ENCODE assay signal across 14 cellular contexts in the genomic region with DNA sequence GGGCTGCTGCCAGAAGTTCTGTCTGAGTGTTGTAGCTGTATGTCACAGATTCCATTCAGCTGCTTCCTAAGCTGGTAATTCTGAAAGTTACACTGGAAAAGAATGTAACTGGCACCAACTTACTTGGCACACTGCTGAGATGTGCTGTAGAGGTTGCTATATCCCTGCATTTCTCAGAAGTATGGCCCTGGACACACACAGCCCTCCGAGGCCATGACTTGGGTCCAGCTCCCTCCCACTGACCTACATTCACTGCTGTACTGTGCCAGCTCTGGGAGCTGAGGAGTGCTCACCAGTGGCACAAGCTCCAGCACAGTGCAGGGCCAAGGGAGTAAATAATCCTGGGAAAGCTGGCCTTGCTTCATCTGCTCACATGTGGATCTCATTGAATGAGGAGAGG. TPM values are rescaled to one million over a fixed set of nuclear protein-coding genes. Genes with fewer than 3 reads are reported as not detected.
A peak's percentile ranks its signal among the peaks of the same experiment; 100 is the strongest.
DNase-seq lines count a peak whose midpoint lies in the region; ATAC-seq and TF ChIP-seq lines count a peak whose summit lies in the region.
"Had no signal": no experiment of that assay in that cellular context is flagged by ENCODE, and none has a peak within 500 bp of the region (broad histone marks: within the 10 kb centered on the region; RNA-seq: fewer than 3 reads in every experiment).

No MANE protein-coding gene starts in this region.

- no peak for TF ChIP-seq POLR2A in gastrocnemius medialis (IDR thresholded peaks at IDR 0.05)

- in situ Hi-C loops in gastrocnemius medialis (cut with MboI; ENCODE audit: low sequenced_read_pairs in 4 of 4): no loop called here

- peaks cover 58% of the 10 kb centered on the region in 2 donors for H3K4me1 ChIP-seq in gastrocnemius medialis
- H3K4me1 ChIP-seq: colonic mucosa had no signal

- no peaks in the 10 kb centered on the region for H3K9me3 ChIP-seq in gastrocnemius medialis
- H3K9me3 ChIP-seq: colonic mucosa had no signal

- peaks cover 0 to 29% of the 10 kb centered on the region in 2 donors for H3K36me3 ChIP-seq in gastrocnemius medialis

- H3K27ac ChIP-seq in caudate nucleus (ENCODE audit: low read depth, low read length) (peak overlapping the region; percentile 3), layer of hippocampus (ENCODE audit: low read depth, low read length) (peak overlapping the region; percentile 23), gastrocnemius medialis (peak overlapping the region; percentile 92 to 97 (median 94)), RWPE1 (no peak overlapping the region)
- H3K27ac ChIP-seq: colonic mucosa had no signal

- no peaks in the 10 kb centered on the region for H3K27me3 ChIP-seq in layer of hippocampus (ENCODE audit: control insufficient read depth, insufficient read depth, low read length)
- no peaks in the 10 kb centered on the region for H3K27me3 ChIP-seq in gastrocnemius medialis
- H3K27me3 ChIP-seq: colonic mucosa had no signal

- peak; percentile 80 for DNase-seq in Ammon's horn (ENCODE audit: low spot score)
- DNase-seq in caudate nucleus (lab: John Stamatoyannopoulos, UW): peak in 35 of 61 donors; percentile 9 to 83 (median 32)
- peak; percentile 90 to 95 for DNase-seq in gastrocnemius medialis
- no peak for DNase-seq in A172 (ENCODE audit: low spot score)
- DNase-seq in RWPE1 (ENCODE audit: low spot score): no peak
- no peak for DNase-seq in effector CD4-positive, alpha-beta T cell
- DNase-seq: activated CD4-positive, CD25-positive, alpha-beta regulatory T cell treated with anti-CD3 and anti-CD28 coated beads, Interleukin-2, amount 50 U/mL, for 72 hours; activated T-cell treated with anti-CD3 and anti-CD28 coated beads, Interleukin-2, amount 50 U/mL, for 72 hours; colonic mucosa; GF-D8; NCI-H1436; stimulated activated naive CD4-positive, alpha-beta T cell treated with Interleukin-2 at 50 U/mL for 16 hours had no signal

- POLR2A ChIA-PET in RWPE1 (lab: Yijun Ruan, JAX; ENCODE audit: low non-redundant PET): no interaction called here

- ATAC-seq in gastrocnemius medialis: peak; percentile 75 to 76
- no peak for ATAC-seq in GM21515 (IDR thresholded peaks at IDR 0.05; ENCODE audit: unreplicated experiment)
- ATAC-seq: activated T-cell treated with anti-CD3 and anti-CD28 coated beads, Interleukin-2, amount 50 U/mL, for 72 hours had no signal

- CTCF ChIA-PET in RWPE1 (lab: Yijun Ruan, JAX): no interaction called here

- intact Hi-C loops in gastrocnemius medialis (cut with DNase I; ENCODE audit: low total_unique reads): loop anchor here (2.0 to 10.0 kb wide), 2 partner anchors 39 to 511 kb away; no protein-coding TSS in a partner anchor

- H3K4me3 ChIP-seq in gastrocnemius medialis: peak overlapping the region in 1 of 4 donors; percentile 8
- H3K4me3 ChIP-seq: colonic mucosa had no signal

- TF ChIP-seq CTCF in gastrocnemius medialis (IDR thresholded peaks at IDR 0.05 in 4 of 5, conservative IDR thresholded peaks at IDR 0.05 in 1 of 5) (no peak), RWPE1 (conservative IDR thresholded peaks at IDR 0.05; ENCODE audit: low read depth) (no peak)

RNA-seq across cellular contexts. Expression of a gene that starts 25.8 kb away (rescaled TPM):
- total RNA-seq in gastrocnemius medialis: under 1 TPM in 1 of 4 donors, not detected in 3; 0.22 TPM
- 0.12 and 3.2 TPM in 2 replicates for total RNA-seq in A172 (2014; rRNA removed; shearing (Covaris generic))

RNA-seq across cellular contexts. Expression of a gene that starts 26.2 kb away (rescaled TPM):
- 10 to 100 TPM in 1 of 4 donors, 1 to 10 TPM in 3; 6.3 to 12.3 (median 7.7) TPM for total RNA-seq in gastrocnemius medialis
- total RNA-seq in A172 (2014; rRNA removed; shearing (Covaris generic)): 3.4 and 4.2 TPM in 2 replicates

Comparison
In these comparisons a context has a peak if more than half of its experiments do, and no peak if none do; other contexts are left out.
1. DNase-seq: peak in Ammon's horn (single experiment), caudate nucleus (35 of 61) and gastrocnemius medialis (2 of 2); none in A172 (single experiment), RWPE1 (single experiment) and effector CD4-positive, alpha-beta T cell (single experiment).